ENCODE assay signal across 1 cellular context in genomic region chr15:51971353-51972133, GRCh38.
TF ChIP-seq lines count a peak whose summit lies in the region.

TSS of gene LEO1 (minus strand) at chr15:51971778. CDS start at chr15:51971745, 33 bp downstream.

TF ChIP-seq in K562, 482 proteins besides CTCF, POLR2A, EP300 and RAD21 (continued from another document and continues in another):
- TF ChIP-seq NFE2L1 (tag; IDR thresholded peaks at IDR 0.05; ENCODE audit: borderline replicate concordance, low read depth): no peak
- TF ChIP-seq RBFOX2 (IDR thresholded peaks at IDR 0.05; ENCODE audit: low read depth, low read length): peak; percentile 92
- no peak; the same call in 1 of the 2 replicates for TF ChIP-seq RNF2 (IDR thresholded peaks at IDR 0.05)
- 0 out of 2 replicates have a peak, but pooled peaks have one; percentile 53 for TF ChIP-seq HLTF (IDR thresholded peaks at IDR 0.05)
- TF ChIP-seq, protein P1, sequence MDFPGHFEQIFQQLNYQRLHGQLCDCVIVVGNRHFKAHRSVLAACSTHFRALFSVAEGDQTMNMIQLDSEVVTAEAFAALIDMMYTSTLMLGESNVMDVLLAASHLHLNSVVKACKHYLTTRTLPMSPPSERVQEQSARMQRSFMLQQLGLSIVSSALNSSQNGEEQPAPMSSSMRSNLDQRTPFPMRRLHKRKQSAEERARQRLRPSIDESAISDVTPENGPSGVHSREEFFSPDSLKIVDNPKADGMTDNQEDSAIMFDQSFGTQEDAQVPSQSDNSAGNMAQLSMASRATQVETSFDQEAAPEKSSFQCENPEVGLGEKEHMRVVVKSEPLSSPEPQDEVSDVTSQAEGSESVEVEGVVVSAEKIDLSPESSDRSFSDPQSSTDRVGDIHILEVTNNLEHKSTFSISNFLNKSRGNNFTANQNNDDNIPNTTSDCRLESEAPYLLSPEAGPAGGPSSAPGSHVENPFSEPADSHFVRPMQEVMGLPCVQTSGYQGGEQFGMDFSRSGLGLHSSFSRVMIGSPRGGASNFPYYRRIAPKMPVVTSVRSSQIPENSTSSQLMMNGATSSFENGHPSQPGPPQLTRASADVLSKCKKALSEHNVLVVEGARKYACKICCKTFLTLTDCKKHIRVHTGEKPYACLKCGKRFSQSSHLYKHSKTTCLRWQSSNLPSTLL (IDR thresholded peaks at IDR 0.05): no peak
- TF ChIP-seq CXXC5 (CRISPR knock-in tag; IDR thresholded peaks at IDR 0.05): peak; percentile 75
- no peak for TF ChIP-seq SRSF9 (IDR thresholded peaks at IDR 0.05; ENCODE audit: borderline replicate concordance, low read depth, low read length)
- no peak for TF ChIP-seq TFAM (CRISPR knock-in tag; conservative IDR thresholded peaks at IDR 0.05)
- no peak for TF ChIP-seq ELF4 (CRISPR knock-in tag; IDR thresholded peaks at IDR 0.05)
- peak; percentile 35 for TF ChIP-seq SMAD1 (IDR thresholded peaks at IDR 0.05; ENCODE audit: low read depth, low read length, partially characterized antibody)
- peak; percentile 50; the same call in 1 of the 2 replicates for TF ChIP-seq AFF4 (CRISPR knock-in tag; IDR thresholded peaks at IDR 0.05)
- 0 out of 2 replicates have a peak, but pooled peaks have one; percentile 35 for TF ChIP-seq ZKSCAN1 (IDR thresholded peaks at IDR 0.05; ENCODE audit: low read depth, low read length)
- TF ChIP-seq HMGXB4 (CRISPR knock-in tag; IDR thresholded peaks at IDR 0.05): peak; percentile 92; the same call in 1 of the 2 replicates
- TF ChIP-seq TAF9B (IDR thresholded peaks at IDR 0.05; ENCODE audit: partially characterized antibody): peak; percentile 88
- TF ChIP-seq NBN (IDR thresholded peaks at IDR 0.05; ENCODE audit: low read depth): peak; percentile 75; the same call in 1 of the 2 replicates
- TF ChIP-seq, protein P2, sequence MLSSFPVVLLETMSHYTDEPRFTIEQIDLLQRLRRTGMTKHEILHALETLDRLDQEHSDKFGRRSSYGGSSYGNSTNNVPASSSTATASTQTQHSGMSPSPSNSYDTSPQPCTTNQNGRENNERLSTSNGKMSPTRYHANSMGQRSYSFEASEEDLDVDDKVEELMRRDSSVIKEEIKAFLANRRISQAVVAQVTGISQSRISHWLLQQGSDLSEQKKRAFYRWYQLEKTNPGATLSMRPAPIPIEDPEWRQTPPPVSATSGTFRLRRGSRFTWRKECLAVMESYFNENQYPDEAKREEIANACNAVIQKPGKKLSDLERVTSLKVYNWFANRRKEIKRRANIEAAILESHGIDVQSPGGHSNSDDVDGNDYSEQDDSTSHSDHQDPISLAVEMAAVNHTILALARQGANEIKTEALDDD (IDR thresholded peaks at IDR 0.05): no peak
- peak; percentile 13 for TF ChIP-seq NEUROD1 (IDR thresholded peaks at IDR 0.05; ENCODE audit: borderline replicate concordance, low read depth, low read length, partially characterized antibody)
- TF ChIP-seq UBTF (IDR thresholded peaks at IDR 0.05; ENCODE audit: borderline replicate concordance in 1 of 2, low read depth in 2 of 2, low read length in 2 of 2): peak; percentile 29 to 63; a peak in 2 of 4 replicates
- no peak; the same call in 1 of the 2 replicates for TF ChIP-seq BCOR (IDR thresholded peaks at IDR 0.05)
- peak; percentile 81 for TF ChIP-seq POLR2H (tag; IDR thresholded peaks at IDR 0.05; ENCODE audit: low read depth)
- TF ChIP-seq HMG20A (CRISPR knock-in tag; conservative IDR thresholded peaks at IDR 0.05): no peak
- TF ChIP-seq, protein P3, sequence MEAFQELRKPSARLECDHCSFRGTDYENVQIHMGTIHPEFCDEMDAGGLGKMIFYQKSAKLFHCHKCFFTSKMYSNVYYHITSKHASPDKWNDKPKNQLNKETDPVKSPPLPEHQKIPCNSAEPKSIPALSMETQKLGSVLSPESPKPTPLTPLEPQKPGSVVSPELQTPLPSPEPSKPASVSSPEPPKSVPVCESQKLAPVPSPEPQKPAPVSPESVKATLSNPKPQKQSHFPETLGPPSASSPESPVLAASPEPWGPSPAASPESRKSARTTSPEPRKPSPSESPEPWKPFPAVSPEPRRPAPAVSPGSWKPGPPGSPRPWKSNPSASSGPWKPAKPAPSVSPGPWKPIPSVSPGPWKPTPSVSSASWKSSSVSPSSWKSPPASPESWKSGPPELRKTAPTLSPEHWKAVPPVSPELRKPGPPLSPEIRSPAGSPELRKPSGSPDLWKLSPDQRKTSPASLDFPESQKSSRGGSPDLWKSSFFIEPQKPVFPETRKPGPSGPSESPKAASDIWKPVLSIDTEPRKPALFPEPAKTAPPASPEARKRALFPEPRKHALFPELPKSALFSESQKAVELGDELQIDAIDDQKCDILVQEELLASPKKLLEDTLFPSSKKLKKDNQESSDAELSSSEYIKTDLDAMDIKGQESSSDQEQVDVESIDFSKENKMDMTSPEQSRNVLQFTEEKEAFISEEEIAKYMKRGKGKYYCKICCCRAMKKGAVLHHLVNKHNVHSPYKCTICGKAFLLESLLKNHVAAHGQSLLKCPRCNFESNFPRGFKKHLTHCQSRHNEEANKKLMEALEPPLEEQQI (IDR thresholded peaks at IDR 0.05): peak; percentile 87
- peak; percentile 73 for TF ChIP-seq MYC (IDR thresholded peaks at IDR 0.05; ENCODE audit: low read depth, low read length)
- TF ChIP-seq MYC (CRISPR knock-in tag; IDR thresholded peaks at IDR 0.05; ENCODE audit: borderline replicate concordance, low read depth): no peak
- TF ChIP-seq EZH2 (IDR thresholded peaks at IDR 0.05; ENCODE audit: borderline replicate concordance, low read depth, low read length): no peak
- peak; percentile 48; the same call in 1 of the 2 replicates for TF ChIP-seq SOX6 (IDR thresholded peaks at IDR 0.05)
- 0 out of 6 replicates have a peak, but pooled peaks of 1 of the 3 experiments have one; percentile 52 for TF ChIP-seq ZBTB11 (CRISPR knock-in tag; IDR thresholded peaks at IDR 0.05)
- TF ChIP-seq WHSC1 (IDR thresholded peaks at IDR 0.05; ENCODE audit: low read length): no peak
